8 cellular contexts compared by ENCODE assay signal in the genomic region with DNA sequence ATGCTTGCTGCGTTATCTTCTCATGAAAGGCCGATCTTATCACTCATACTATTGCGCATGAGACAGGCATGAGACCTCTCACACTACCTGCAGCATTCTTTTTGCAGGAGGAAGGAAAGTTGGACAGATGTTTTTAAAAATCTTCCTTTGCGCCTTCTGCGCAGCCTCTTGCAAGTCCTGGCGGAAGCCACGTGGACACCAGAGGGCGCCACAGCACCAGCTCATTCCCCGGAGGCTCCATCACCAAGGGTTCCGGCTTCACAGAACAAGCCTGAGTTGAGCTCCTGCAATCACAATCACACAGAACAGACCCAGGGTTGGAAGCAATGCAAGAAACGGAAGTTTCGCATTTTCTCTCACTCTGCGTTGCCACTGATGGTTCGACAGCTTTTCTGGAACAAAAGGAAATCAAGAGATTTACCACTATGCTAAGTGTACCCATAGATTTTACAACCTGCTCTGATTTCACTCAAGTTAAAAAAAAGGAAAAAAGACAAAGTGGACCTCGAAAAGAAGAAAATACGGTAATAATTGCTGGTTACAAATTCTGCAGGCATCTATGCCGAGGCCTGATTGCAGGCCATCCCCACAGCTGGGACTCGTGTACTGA.
A peak's percentile ranks its signal among the peaks of the same experiment; 100 is the strongest.
DNase-seq lines count a peak whose midpoint lies in the region; ATAC-seq and TF ChIP-seq lines count a peak whose summit lies in the region.

No MANE protein-coding gene starts in this region.

- peak; percentile 64 for ATAC-seq in HG03045 (IDR thresholded peaks at IDR 0.05; ENCODE audit: unreplicated experiment)

- TF ChIP-seq CTCF in choroid plexus epithelial cell (conservative IDR thresholded peaks at IDR 0.05; ENCODE audit: low read depth, low read length): peak; percentile 99
- TF ChIP-seq CTCF in kidney epithelial cell (IDR thresholded peaks at IDR 0.05; ENCODE audit: insufficient read depth, low read length, poor library complexity, severe bottlenecking): peak; percentile 95

- peak; percentile 1 for DNase-seq in NCI-H2171 treated with DMSO at 0.1 percent for 48 hours (lab: John Stamatoyannopoulos, UW)
- DNase-seq in NCI-H2171 (lab: John Stamatoyannopoulos, UW): no peak
- peak; percentile 82 for DNase-seq in NCI-H345 (lab: John Stamatoyannopoulos, UW)
- DNase-seq in activated CD4-positive, alpha-beta T cell treated with anti-CD3 and anti-CD28 coated beads for 4 hours: peak; percentile 57 to 68
- peak; percentile 97 for DNase-seq in choroid plexus epithelial cell (ENCODE audit: low read depth)
- DNase-seq in kidney epithelial cell (ENCODE audit: low read depth): peak; percentile 56
- DNase-seq in stimulated activated CD4-positive, alpha-beta T cell treated with anti-CD3 and anti-CD28 coated beads, Interleukin-2, amount 100 ng/mL, for 24 hours: peak; percentile 81 to 89

- no peaks in the 10 kb centered on the region for H3K36me3 ChIP-seq in kidney epithelial cell (ENCODE audit: control insufficient read depth, insufficient read depth, low read length)

- H3K4me3 ChIP-seq in choroid plexus epithelial cell (ENCODE audit: low read depth, low read length) (peak overlapping the region; percentile 27), kidney epithelial cell (ENCODE audit: low read depth, low read length) (no peak overlapping the region)

- no peaks in the 10 kb centered on the region for H3K27me3 ChIP-seq in kidney epithelial cell (ENCODE audit: control insufficient read depth, insufficient read depth, low read length)
